ENCODE assay signal across 8 cellular contexts in genomic region chr15:66369773-66370651, GRCh38. TPM values are rescaled to one million over a fixed set of nuclear protein-coding genes. Genes with fewer than 3 reads are reported as not detected.
DNase-seq lines count a peak whose midpoint lies in the region; ATAC-seq, FAIRE-seq and TF ChIP-seq lines count a peak whose summit lies in the region.

No MANE protein-coding gene starts in this region.

- peak; percentile 60 to 80 for ATAC-seq in activated CD4-positive, CD25-positive, alpha-beta regulatory T cell treated with anti-CD3 and anti-CD28 coated beads, Interleukin-2, amount 50 U/mL, for 24 hours
- ATAC-seq in HepG2, result peak; percentile 63
- ATAC-seq in upper lobe of left lung (ENCODE audit: low FRiP score in 2 of 2), result peak in 1 of 2 donors; percentile 50
- no peak for ATAC-seq in GM18868 (IDR thresholded peaks at IDR 0.05; ENCODE audit: unreplicated experiment)

- BruUV-seq in HepG2 (replicated peaks; lab: Mats Ljungman, UMichigan), result no TSS peak

- H3K27ac ChIP-seq in brain microvascular endothelial cell (peak overlapping the region; percentile 29), HepG2 (ENCODE audit: extremely low read length, insufficient read depth, low read length) (no peak overlapping the region), upper lobe of left lung (peak overlapping the region; percentile 59 to 85 (median 74))

- TF ChIP-seq CTCF in brain microvascular endothelial cell (IDR thresholded peaks at IDR 0.05; ENCODE audit: low read depth, low read length, missing control alignments) (no peak), HepG2 (CRISPR knock-in tag; IDR thresholded peaks at IDR 0.05) (no peak), upper lobe of left lung (IDR thresholded peaks at IDR 0.05) (no peak)

- H3K4me3 ChIP-seq in brain microvascular endothelial cell (ENCODE audit: low read depth, low read length) (peak overlapping the region; percentile 33), HepG2 (replicated peaks in 1 of 3; ENCODE audit: insufficient read depth in 1 of 3, low read depth in 2 of 3, low read length in 3 of 3) (peak overlapping the region; percentile 20 to 42 (median 41)), upper lobe of left lung (peak overlapping the region; percentile 13 to 42 (median 32))

- no peaks in the 10 kb centered on the region for H4K20me1 ChIP-seq in HepG2 (ENCODE audit: insufficient read depth, low read length)

- CTCF ChIA-PET in HepG2 (lab: Yijun Ruan, JAX; ENCODE audit: low intra/inter-chr PET ratio, low total read pairs), result no interaction called here

- 16% methylated on average over 12 of the region's 12 CpGs for WGBS in HepG2 (ENCODE audit: low lambda C conversion rate)
- 9 to 15% methylated on average over 12 of the region's 12 CpGs for WGBS in upper lobe of left lung, 2 donors

- H3K36me3 ChIP-seq in brain microvascular endothelial cell (replicated peaks) (no peaks in the 10 kb centered on the region), HepG2 (replicated peaks in 1 of 2; ENCODE audit: control insufficient read depth in 1 of 2, insufficient read depth in 2 of 2, low read length in 2 of 2) (no peaks in the 10 kb centered on the region), upper lobe of left lung (no peaks in the 10 kb centered on the region)

- peak overlapping the region; percentile 15; the same call in 1 of the 2 replicates for H3K9ac ChIP-seq in HepG2 (ENCODE audit: insufficient read depth, low read depth, low read length)

- no peak for DNase-seq in activated CD4-positive, CD25-positive, alpha-beta regulatory T cell treated with anti-CD3 and anti-CD28 coated beads, Interleukin-2, amount 50 U/mL, for 72 hours
- DNase-seq in NOMO-1 treated with DMSO at 0.1 percent for 48 hours (lab: John Stamatoyannopoulos, UW; ENCODE audit: unreplicated experiment) (peak; percentile 59), brain microvascular endothelial cell (no peak), HepG2 (ENCODE audit: low spot score) (no peak), upper lobe of left lung (no peak), GOT3 (lab: John Stamatoyannopoulos, UW) (no peak)

- TF ChIP-seq RAD21 in HepG2 (CRISPR knock-in tag; IDR thresholded peaks at IDR 0.05), result no peak

- H3K27me3 ChIP-seq in brain microvascular endothelial cell (replicated peaks) (no peaks in the 10 kb centered on the region), HepG2 (ENCODE audit: control insufficient read depth in 1 of 2, insufficient read depth in 2 of 2, low read length in 2 of 2) (no peaks in the 10 kb centered on the region), upper lobe of left lung (no peaks in the 10 kb centered on the region)

- peak overlapping the region; percentile 8 for H2AFZ ChIP-seq in HepG2 (ENCODE audit: low read length)

- no peaks in the 10 kb centered on the region for H3K79me2 ChIP-seq in HepG2 (ENCODE audit: insufficient read depth, low read length)

- no peaks in the 10 kb centered on the region for H3K9me3 ChIP-seq in HepG2 (ENCODE audit: low read length)
- H3K9me3 ChIP-seq in upper lobe of left lung, result peaks cover 0 to 4% (median 2%) of the 10 kb centered on the region in 4 donors

- FAIRE-seq in HepG2 (lab: Jason Lieb, UNC), result no peak

- H3K4me1 ChIP-seq in HepG2 (ENCODE audit: insufficient read depth, low read length) (peaks cover 36% of the 10 kb centered on the region), upper lobe of left lung (peaks cover 9 to 14% (median 12%) of the 10 kb centered on the region in 4 donors)

- H3K4me2 ChIP-seq in HepG2 (ENCODE audit: low read depth, low read length), result peak overlapping the region; percentile 67

- intact Hi-C loops in HepG2 (cut with micrococcal nuclease; ENCODE audit: unreplicated experiment), result loop anchor here (5.0 kb wide), 1 partner anchor 127 kb away; the partner anchor contains the start of gene SNAPC5

- POLR2A ChIA-PET in HepG2 (lab: Yijun Ruan, JAX), result interaction anchor here (1.7 to 2.0 kb wide), 2 partner anchors 16 to 135 kb away, joined by 4 to 6 read pairs; partner anchors contain the start of genes MAP2K1, RPL4 and ZWILCH

- TF ChIP-seq POLR2A in HepG2 (IDR thresholded peaks at IDR 0.05; ENCODE audit: insufficient read depth in 1 of 2, low read depth in 2 of 2, low read length in 2 of 2) (no peak), upper lobe of left lung (IDR thresholded peaks at IDR 0.05) (peak in 1 of 4 donors; percentile 12)

- in situ Hi-C loops in brain microvascular endothelial cell (cut with HindIII; ENCODE audit: low pct_ligation_motif_present, low sequenced_read_pairs) (no loop called here), HepG2 (cut with HindIII; ENCODE audit: extremely low pct_ligation_motif_present, low pct_unique_long_range_greater_than_20kb) (no loop called here)

- TF ChIP-seq EP300 in HepG2 (IDR thresholded peaks at IDR 0.05; ENCODE audit: low read depth in 2 of 2, low read length in 2 of 2), result no peak
- no peak for TF ChIP-seq EP300 in HepG2 (CRISPR knock-in tag; IDR thresholded peaks at IDR 0.05; ENCODE audit: borderline replicate concordance)
- TF ChIP-seq EP300 in upper lobe of left lung (IDR thresholded peaks at IDR 0.05), result no peak

TF ChIP-seq in HepG2, 621 proteins besides CTCF, POLR2A, EP300 and RAD21 (continues in another document):
- no peak for TF ChIP-seq ATF5 (CRISPR knock-in tag; IDR thresholded peaks at IDR 0.05; ENCODE audit: low read depth)
- TF ChIP-seq ZNF138 (CRISPR knock-in tag; IDR thresholded peaks at IDR 0.05; ENCODE audit: low read depth), result no peak
- no peak for TF ChIP-seq ZNF234 (CRISPR knock-in tag; conservative IDR thresholded peaks at IDR 0.05)
- no peak for TF ChIP-seq TCF12 (IDR thresholded peaks at IDR 0.05)
- no peak for TF ChIP-seq TCF12 (CRISPR knock-in tag; IDR thresholded peaks at IDR 0.05)

RNA-seq across cellular contexts. Expression of gene TIPIN, which starts 13.5 kb away (rescaled TPM):
- total RNA-seq in HepG2 (2016; rRNA removed; fragmentation: Illumina TruSeq; extraction: Trizol) (28.6 and 37.9 TPM in 2 replicates), upper lobe of left lung (10 to 100 TPM in 1 of 6 donors, 1 to 10 TPM in 5; 1.2 to 10.8 (median 5.7) TPM)
- 5.3 and 5.4 TPM in 2 replicates for total RNA-seq in HepG2 (2016; cell fraction: cytosol; rRNA removed; fragmentation: Illumina TruSeq; extraction: Trizol; ENCODE audit: low read depth)
- 26.8 and 38.3 TPM in 2 replicates for total RNA-seq in HepG2 (2016; cell fraction: insoluble cytoplasmic fraction; rRNA removed; fragmentation: Illumina TruSeq; extraction: Trizol)
- 5.5 and 7.9 TPM in 2 replicates for total RNA-seq in HepG2 (2016; cell fraction: membrane; rRNA removed; fragmentation: Illumina TruSeq; extraction: Trizol)
- 10.5 and 12.5 TPM in 2 replicates for total RNA-seq in HepG2 (2016; cell fraction: nucleus; rRNA removed; fragmentation: Illumina TruSeq; extraction: Trizol)
- 2.3 and 2.7 TPM in 2 replicates for polyA plus RNA-seq in HepG2 (2011; rRNA removed)
- polyA plus RNA-seq in HepG2 (2011; cell fraction: cytosol; rRNA removed), result 1.4 and 2.1 TPM in 2 replicates
- polyA plus RNA-seq in HepG2 (2011; cell fraction: nucleus; rRNA removed), result 1.2 and 1.3 TPM in 2 replicates
- 5.3 and 9.6 TPM in 2 replicates for polyA plus RNA-seq in HepG2 (2012)
- polyA plus RNA-seq in HepG2 (2016; cell fraction: cytosol; fragmentation: Illumina TruSeq; extraction: Trizol; ENCODE audit: low read depth), result 2.3 and 3.4 TPM in 2 replicates
- polyA plus RNA-seq in HepG2 (2016; cell fraction: insoluble cytoplasmic fraction; fragmentation: Illumina TruSeq; extraction: Trizol; ENCODE audit: low read depth), result 34.8 and 37.9 TPM in 2 replicates
- polyA plus RNA-seq in HepG2 (2016; cell fraction: membrane; fragmentation: Illumina TruSeq; extraction: Trizol; ENCODE audit: low read depth), result 3.6 and 4.5 TPM in 2 replicates
- polyA plus RNA-seq in HepG2 (2016; cell fraction: nucleus; fragmentation: Illumina TruSeq; extraction: Trizol; ENCODE audit: insufficient read depth, low read depth), result 12.9 and 15.4 TPM in 2 replicates
- 0.54 and 5.3 TPM in 2 replicates for polyA minus RNA-seq in HepG2 (2011; rRNA and poly(A)+ RNA removed; ENCODE audit: low replicate concordance)
- 2.4 and 2.8 TPM in 2 replicates for polyA minus RNA-seq in HepG2 (2011; cell fraction: cytosol; rRNA and poly(A)+ RNA removed)
- polyA minus RNA-seq in HepG2 (2011; cell fraction: nucleus; rRNA and poly(A)+ RNA removed), result 4.2 and 7.0 TPM in 2 replicates

RNA-seq across cellular contexts. Expression of gene MAP2K1, which starts 16.7 kb away (rescaled TPM):
- total RNA-seq in HepG2 (2016; rRNA removed; fragmentation: Illumina TruSeq; extraction: Trizol) (24.1 and 29.5 TPM in 2 replicates), upper lobe of left lung (10 to 100 TPM; 38.5 to 80.3 (median 62.4) TPM)
- total RNA-seq in HepG2 (2016; cell fraction: cytosol; rRNA removed; fragmentation: Illumina TruSeq; extraction: Trizol; ENCODE audit: low read depth), result 6.0 and 7.6 TPM in 2 replicates
- total RNA-seq in HepG2 (2016; cell fraction: insoluble cytoplasmic fraction; rRNA removed; fragmentation: Illumina TruSeq; extraction: Trizol), result 24.7 TPM in 2 replicates
- total RNA-seq in HepG2 (2016; cell fraction: membrane; rRNA removed; fragmentation: Illumina TruSeq; extraction: Trizol), result 10.8 and 12.5 TPM in 2 replicates
- total RNA-seq in HepG2 (2016; cell fraction: nucleus; rRNA removed; fragmentation: Illumina TruSeq; extraction: Trizol), result 17.5 and 19.9 TPM in 2 replicates
- 38.7 and 49.2 TPM in 2 replicates for polyA plus RNA-seq in HepG2 (2011; rRNA removed)
- 26.4 and 36.9 TPM in 2 replicates for polyA plus RNA-seq in HepG2 (2011; cell fraction: cytosol; rRNA removed)
- 10.8 and 11.7 TPM in 2 replicates for polyA plus RNA-seq in HepG2 (2011; cell fraction: nucleus; rRNA removed)
- polyA plus RNA-seq in HepG2 (2012), result 51.8 and 52.1 TPM in 2 replicates
- 2.0 and 2.9 TPM in 2 replicates for polyA plus RNA-seq in HepG2 (2016; cell fraction: cytosol; fragmentation: Illumina TruSeq; extraction: Trizol; ENCODE audit: low read depth)
- polyA plus RNA-seq in HepG2 (2016; cell fraction: insoluble cytoplasmic fraction; fragmentation: Illumina TruSeq; extraction: Trizol; ENCODE audit: low read depth), result 38.8 and 38.9 TPM in 2 replicates
- 7.0 and 8.7 TPM in 2 replicates for polyA plus RNA-seq in HepG2 (2016; cell fraction: membrane; fragmentation: Illumina TruSeq; extraction: Trizol; ENCODE audit: low read depth)
- 34.4 and 35.4 TPM in 2 replicates for polyA plus RNA-seq in HepG2 (2016; cell fraction: nucleus; fragmentation: Illumina TruSeq; extraction: Trizol; ENCODE audit: insufficient read depth, low read depth)
- polyA minus RNA-seq in HepG2 (2011; rRNA and poly(A)+ RNA removed; ENCODE audit: low replicate concordance), result 29.5 and 34.7 TPM in 2 replicates
- 14.6 and 16.6 TPM in 2 replicates for polyA minus RNA-seq in HepG2 (2011; cell fraction: cytosol; rRNA and poly(A)+ RNA removed)
- polyA minus RNA-seq in HepG2 (2011; cell fraction: nucleus; rRNA and poly(A)+ RNA removed), result 11.5 and 12.9 TPM in 2 replicates
